In the genomic region with DNA sequence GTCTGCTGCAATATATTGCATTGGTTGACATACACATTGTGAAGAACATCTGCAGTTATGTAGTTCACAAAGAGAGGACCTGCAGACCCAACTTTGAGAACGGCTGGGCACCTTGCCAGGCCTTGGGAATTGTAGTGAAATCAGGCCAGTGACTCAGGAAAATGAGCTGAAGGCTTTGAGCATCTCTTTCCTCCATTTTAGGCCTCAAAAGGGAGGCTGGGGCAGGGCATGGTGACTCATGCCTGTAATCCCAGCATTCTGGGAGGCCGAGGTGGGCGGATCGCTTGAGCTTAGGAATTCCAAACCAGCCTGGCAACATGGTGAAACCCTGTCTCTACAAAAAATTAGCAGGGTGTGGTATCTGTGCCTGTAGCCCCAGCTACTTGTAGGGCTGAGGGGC, we compare ENCODE assay signal across 9 cellular contexts. TPM values are rescaled to one million over a fixed set of nuclear protein-coding genes. Genes with fewer than 3 reads are reported as not detected.
A peak's percentile ranks its signal among the peaks of the same experiment; 100 is the strongest.
DNase-seq lines count a peak whose midpoint lies in the region; ATAC-seq and TF ChIP-seq lines count a peak whose summit lies in the region.
"Had no signal": no experiment of that assay in that cellular context is flagged by ENCODE, and none has a peak within 500 bp of the region (broad histone marks: within the 10 kb centered on the region; RNA-seq: fewer than 3 reads in every experiment).

No MANE protein-coding gene starts in this region.

- H3K4me1 Mint-ChIP-seq in CD14-positive monocyte, result peaks cover 27% of the 10 kb centered on the region

- intact Hi-C loops in HCT116 (cut with micrococcal nuclease) (no loop called here), left cardiac atrium (cut with DNase I) (no loop called here), CD14-positive monocyte (cut with micrococcal nuclease) (loop anchor here (2.0 to 10.0 kb wide), 3 partner anchors 91 to 893 kb away; partner anchors contain the start of gene BICD2 (in 1 of the 2))

- H2AFZ ChIP-seq in HCT116 (ENCODE audit: low read depth, low read length, poor library complexity, severe bottlenecking) (no peak overlapping the region), smooth muscle cell (ENCODE audit: low read depth) (no peak overlapping the region)

- no peak for TF ChIP-seq CTCF in AG04449 (IDR thresholded peaks at IDR 0.05; ENCODE audit: insufficient read depth, low read length, missing control alignments)
- TF ChIP-seq CTCF in HCT116 (IDR thresholded peaks at IDR 0.05 in 2 of 3, conservative IDR thresholded peaks at IDR 0.05 in 1 of 3; ENCODE audit: borderline replicate concordance in 1 of 3, insufficient read depth in 1 of 3, low read depth in 2 of 3, low read length in 2 of 3), result no peak
- TF ChIP-seq CTCF in smooth muscle cell (IDR thresholded peaks at IDR 0.05; ENCODE audit: borderline replicate concordance, insufficient read depth, poor library complexity, severe bottlenecking), result no peak
- no peak for TF ChIP-seq CTCF in CD14-positive monocyte (IDR thresholded peaks at IDR 0.05)

- RAD21 ChIA-PET in HCT116 (lab: Charles Lee; ENCODE audit: low non-redundant PET in 1 of 2, low total read pairs in 2 of 2, uncharacterized antibody in 2 of 2, unreplicated experiment in 2 of 2), result no interaction called here

- H3K27me3 ChIP-seq in HCT116 (ENCODE audit: insufficient read depth, low read length) (no peaks in the 10 kb centered on the region), smooth muscle cell (ENCODE audit: low read depth) (no peaks in the 10 kb centered on the region)
- H3K27me3 ChIP-seq: neutrophil had no signal

- peaks cover 0 to 6% (median 1%) of the 10 kb centered on the region in 7 donors for H3K9me3 Mint-ChIP-seq in CD14-positive monocyte

- peak overlapping the region; percentile 91 for H3K4me2 ChIP-seq in HCT116 (ENCODE audit: low read length)
- H3K4me2 ChIP-seq in smooth muscle cell, result peak overlapping the region; percentile 93

- H3K36me3 ChIP-seq in HCT116 (ENCODE audit: control insufficient read depth in 1 of 2, insufficient read depth in 2 of 2, low read length in 2 of 2) (0 out of 4 replicates have a peak, but pooled peaks cover 0 to 4% of the 10 kb centered on the region in 2 experiments), smooth muscle cell (ENCODE audit: low read depth) (no peaks in the 10 kb centered on the region)

- H3K36me3 Mint-ChIP-seq in CD14-positive monocyte, result peaks cover 11 to 17% of the 10 kb centered on the region in 2 donors

- H3K27ac ChIP-seq in HCT116 (ENCODE audit: low read depth, low read length) (peak overlapping the region; percentile 87), smooth muscle cell (ENCODE audit: low read depth) (peak overlapping the region; percentile 98)

- DNase-seq in AG04449 (ENCODE audit: low read depth, low spot score) (no peak), HCT116 (ENCODE audit: low read depth, low spot score) (peak; percentile 82), left cardiac atrium (peak; percentile 66), smooth muscle cell (lab: John Stamatoyannopoulos, UW; ENCODE audit: unreplicated experiment) (peak; percentile 11), CD14-positive monocyte (ENCODE audit: low spot score) (no peak)
- peak; percentile 25 to 26 for DNase-seq in activated T-cell treated with anti-CD3 and anti-CD28 coated beads, Interleukin-2, amount 50 U/mL, for 48 hours

- H3F3A ChIP-seq in smooth muscle cell (ENCODE audit: low read depth), result peaks cover 6% of the 10 kb centered on the region

- TF ChIP-seq POLR2A in HCT116 (IDR thresholded peaks at IDR 0.05; ENCODE audit: borderline replicate concordance, extremely low read depth, insufficient read depth, insufficient read length), result no peak

- H4K20me1 ChIP-seq in HCT116 (ENCODE audit: insufficient read depth) (no peaks in the 10 kb centered on the region), smooth muscle cell (ENCODE audit: low read depth) (peaks cover 26% of the 10 kb centered on the region)

- TF ChIP-seq RAD21 in HCT116 (IDR thresholded peaks at IDR 0.05; ENCODE audit: low read depth), result no peak

- H3K27me3 Mint-ChIP-seq in CD14-positive monocyte (ENCODE audit: low read depth in 3 of 3), result peaks cover 0 to 1% (median 1%) of the 10 kb centered on the region in 3 donors

- H3K79me2 ChIP-seq in HCT116 (ENCODE audit: insufficient read depth, low read length) (peaks cover 50% of the 10 kb centered on the region), smooth muscle cell (ENCODE audit: low read depth) (peaks cover 34% of the 10 kb centered on the region)

- CTCF ChIA-PET in AG04449 (lab: Yijun Ruan, JAX), result interaction anchor here (1.1 to 2.2 kb wide), 4 partner anchors 45 to 532 kb away, joined by 3 to 8 read pairs (median 5); no protein-coding TSS in a partner anchor
- CTCF ChIA-PET in HCT116 (lab: Charles Lee), result interaction anchor here (0.6 to 2.0 kb wide), 4 partner anchors 29 to 531 kb away, joined by 3 to 12 read pairs (median 6); no protein-coding TSS in a partner anchor

- H3K4me3 ChIP-seq in AG04449 (ENCODE audit: low read depth, low read length) (peak overlapping the region; percentile 98), HCT116 (replicated peaks in 1 of 2; ENCODE audit: low read depth in 1 of 2, low read length in 2 of 2) (peak overlapping the region; percentile 72 to 90), smooth muscle cell (peak overlapping the region; percentile 78)

- H3K4me1 ChIP-seq in HCT116 (ENCODE audit: control insufficient read depth in 1 of 2, insufficient read depth in 2 of 2, low read length in 2 of 2) (peaks cover 11 to 24% of the 10 kb centered on the region in 2 experiments; a peak in 3 of 4 replicates), smooth muscle cell (ENCODE audit: low read depth) (peaks cover 7% of the 10 kb centered on the region)

- POLR2A ChIA-PET in AG04449 (lab: Yijun Ruan, JAX), result no interaction called here
- POLR2A ChIA-PET in HCT116 (lab: Charles Lee), result interaction anchor here (0.6 to 1.2 kb wide), 3 partner anchors 137 to 1915 kb away, joined by 3 to 4 read pairs (median 3); no protein-coding TSS in a partner anchor

- peak; percentile 26 for ATAC-seq in HCT116
- no peak for ATAC-seq in left cardiac atrium
- no peak for ATAC-seq in GM19467 (IDR thresholded peaks at IDR 0.05; ENCODE audit: unreplicated experiment)
- no peak for ATAC-seq in HG02759 (IDR thresholded peaks at IDR 0.05; ENCODE audit: unreplicated experiment)

- H3K9ac ChIP-seq in HCT116 (ENCODE audit: low read length) (peak overlapping the region; percentile 83), smooth muscle cell (ENCODE audit: low read depth) (no peak overlapping the region)

- H3K27ac Mint-ChIP-seq in CD14-positive monocyte, result no peak overlapping the region

- no TSS peak for BruUV-seq in HCT116 (replicated peaks; lab: Mats Ljungman, UMichigan)

- no peak overlapping the region for H3K4me3 Mint-ChIP-seq in CD14-positive monocyte

- H3K9me3 ChIP-seq in HCT116 (ENCODE audit: control insufficient read depth in 1 of 2, insufficient read depth in 1 of 2, low read depth in 1 of 2, low read length in 2 of 2), result no peaks in the 10 kb centered on the region
- no peaks in the 10 kb centered on the region for H3K9me3 ChIP-seq in smooth muscle cell (replicated peaks; ENCODE audit: low read depth)
- H3K9me3 ChIP-seq: neutrophil had no signal

- WGBS in smooth muscle cell (ENCODE audit: low lambda C conversion rate), result 43% methylated on average over 4 of the region's 4 CpGs

- H3K9me2 ChIP-seq in HCT116 (ENCODE audit: insufficient read depth), result no peaks in the 10 kb centered on the region

TF ChIP-seq in HCT116, 20 proteins besides CTCF, POLR2A, EP300 and RAD21 (continues in another document):
- TF ChIP-seq CEBPB (IDR thresholded peaks at IDR 0.05; ENCODE audit: low read depth) (peak; percentile 42; the same call in 1 of the 2 replicates), ZFX (IDR thresholded peaks at IDR 0.05) (no peak), SRF (IDR thresholded peaks at IDR 0.05; ENCODE audit: low read depth) (peak; percentile 48; the same call in 1 of the 2 replicates), TCF7L2 (IDR thresholded peaks at IDR 0.05; ENCODE audit: borderline replicate concordance, extremely low read depth, insufficient read depth, insufficient read length) (peak; percentile 38), JUND (IDR thresholded peaks at IDR 0.05) (peak; percentile 86), EZH2phosphoT487 (IDR thresholded peaks at IDR 0.05; ENCODE audit: borderline replicate concordance) (no peak), POLR2AphosphoS5 (IDR thresholded peaks at IDR 0.05; ENCODE audit: low read depth, low read length) (peak; percentile 68), FOSL1 (IDR thresholded peaks at IDR 0.05; ENCODE audit: low read depth) (peak; percentile 87), EGR1 (IDR thresholded peaks at IDR 0.05; ENCODE audit: low read depth) (peak; percentile 81; the same call in 1 of the 2 replicates), SP1 (IDR thresholded peaks at IDR 0.05; ENCODE audit: low read depth) (peak; percentile 57; the same call in 1 of the 2 replicates), REST (IDR thresholded peaks at IDR 0.05; ENCODE audit: low read depth) (no peak), CBX3 (IDR thresholded peaks at IDR 0.05; ENCODE audit: low read depth) (no peak)

RNA-seq across cellular contexts. Expression of gene IPPK, which starts 1.4 kb away (rescaled TPM):
- total RNA-seq in HCT116 (2021; ENCODE audit: unreplicated experiment) (15.4 TPM), left cardiac atrium (10 to 100 TPM in 1 of 2 donors, 1 to 10 TPM in 1; 6.1 to 19.6 TPM), smooth muscle cell (20.6 and 22.1 TPM in 2 replicates)
- 14.5 and 16.9 TPM in 2 replicates for polyA plus RNA-seq in HCT116 (2012)
- polyA plus RNA-seq in smooth muscle cell (9.4 and 13.1 TPM in 2 replicates), CD14-positive monocyte (1 to 10 TPM; 1.9 to 3.2 TPM)

Comparison
In these comparisons a context has a peak if more than half of its experiments do, and no peak if none do; other contexts are left out.
1. DNase-seq: peak in HCT116 (single experiment), activated T-cell treated with anti-CD3 and anti-CD28 coated beads, Interleukin-2, amount 50 U/mL, for 48 hours (2 of 2), left cardiac atrium (single experiment) and smooth muscle cell (single experiment); none in AG04449 (single experiment) and CD14-positive monocyte (single experiment).
2. intact Hi-C loops: an anchor here in CD14-positive monocyte (2.0 to 10.0 kb wide); none called in HCT116 and left cardiac atrium.
3. Peak in every context shown above with its lines, with median percentiles within 50 percentile points of each other: H3K4me3 ChIP-seq.